In genomic region chr11:121551463-121551862, GRCh38 we compare ENCODE assay signal across 1 cellular context.
TF ChIP-seq lines count a peak whose summit lies in the region.

No MANE protein-coding gene starts in this region.

TF ChIP-seq in GM12878, 131 proteins besides CTCF, POLR2A, EP300 and RAD21:
- TF ChIP-seq RUNX3 (IDR thresholded peaks at IDR 0.05; ENCODE audit: low read length) (peak; percentile 76), SUZ12 (IDR thresholded peaks at IDR 0.05; ENCODE audit: unreplicated experiment) (no peak), HSF1 (IDR thresholded peaks at IDR 0.05; ENCODE audit: low read depth, low read length) (no peak), CREB1 (IDR thresholded peaks at IDR 0.05; ENCODE audit: low read depth) (0 out of 2 replicates have a peak, but pooled peaks have one; percentile 29), CEBPZ (IDR thresholded peaks at IDR 0.05; ENCODE audit: low read depth, low read length) (no peak), EED (IDR thresholded peaks at IDR 0.05; ENCODE audit: low read depth) (0 out of 2 replicates have a peak, but pooled peaks have one; percentile 30), NR2C2 (IDR thresholded peaks at IDR 0.05; ENCODE audit: borderline replicate concordance, control insufficient read depth, insufficient read length, low read depth) (no peak)
